Comparison of ENCODE assay signal across 4 cellular contexts in the genomic region with DNA sequence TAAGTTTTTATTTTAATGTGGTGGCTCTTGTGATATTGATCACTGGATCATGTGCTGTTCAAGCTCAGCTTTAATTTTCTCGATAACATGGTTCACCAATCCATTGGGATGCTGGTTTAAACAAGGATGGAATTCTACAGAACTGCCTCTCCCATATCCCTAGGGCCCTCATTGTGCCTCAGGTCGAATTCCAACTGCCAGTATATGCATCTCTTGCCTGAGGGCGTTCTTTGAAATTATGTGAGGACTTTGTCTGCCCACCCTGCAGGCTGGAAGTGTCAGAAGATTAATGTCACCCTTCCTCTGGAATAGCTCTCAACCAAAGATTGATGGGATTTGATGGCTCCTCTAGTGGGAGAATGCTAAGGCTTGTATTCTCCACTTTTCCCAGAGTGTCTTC.
"Had no signal": no experiment of that assay in that cellular context is flagged by ENCODE, and none has a peak within 500 bp of the region (broad histone marks: within the 10 kb centered on the region; RNA-seq: fewer than 3 reads in every experiment).

No MANE protein-coding gene starts in this region.

- H3K4me3 ChIP-seq: GM23338 had no signal

- DNase-seq: H9, HCEC 1CT, IMR-90 had no signal

- H2AFZ ChIP-seq: GM23338 had no signal

- H3K4me2 ChIP-seq: GM23338 had no signal
